In genomic region chr6:52180787-52181558, GRCh38 we compare ENCODE assay signal across 13 cellular contexts. TPM values are rescaled to one million over a fixed set of nuclear protein-coding genes. Genes with fewer than 3 reads are reported as not detected.
DNase-seq lines count a peak whose midpoint lies in the region; ATAC-seq and TF ChIP-seq lines count a peak whose summit lies in the region.
"Had no signal": no experiment of that assay in that cellular context is flagged by ENCODE, and none has a peak within 500 bp of the region (broad histone marks: within the 10 kb centered on the region; RNA-seq: fewer than 3 reads in every experiment).

No MANE protein-coding gene starts in this region.

- no peak overlapping the region for H3K9ac ChIP-seq in H9 (ENCODE audit: extremely low read depth, insufficient read length, low read length)

- H3K36me3 Mint-ChIP-seq in Calu3 (ENCODE audit: insufficient read depth, unreplicated experiment) (no peaks in the 10 kb centered on the region), H9 (ENCODE audit: insufficient read depth in 1 of 3, low read depth in 3 of 3) (no peaks in the 10 kb centered on the region; a peak in 1 of 7 replicates)

- H3K4me3 ChIP-seq in GM12865 (ENCODE audit: low read depth, low read length) (no peak overlapping the region), tibial artery (no peak overlapping the region)
- H3K4me3 ChIP-seq: cardiac muscle cell, K562, SJCRH30 had no signal

- no peaks in the 10 kb centered on the region for H3K79me2 ChIP-seq in H9 (ENCODE audit: insufficient read depth, low read length)

- no peak overlapping the region for H2BK12ac ChIP-seq in H9 (ENCODE audit: insufficient read length, low read depth, low read length)

- H2BK20ac ChIP-seq in H9 (ENCODE audit: low read depth, low read length, poor library complexity, severe bottlenecking) = no peak overlapping the region

- no peaks in the 10 kb centered on the region for H4K20me1 ChIP-seq in H9 (ENCODE audit: control insufficient read depth, insufficient read depth, insufficient read length)

- H2AFZ ChIP-seq in H9 (ENCODE audit: low read length) = no peak overlapping the region

- WGBS in H9 (ENCODE audit: extremely low coverage, insufficient read length, low lambda C conversion rate) = no CpG with 5 or more reads among the region's 5 CpGs

- H3K23ac ChIP-seq in H9 (ENCODE audit: insufficient read length, low read depth, low read length) = no peak overlapping the region

- ATAC-seq in GM19328 (IDR thresholded peaks at IDR 0.05; ENCODE audit: unreplicated experiment) (peak; percentile 64), HG02642 (IDR thresholded peaks at IDR 0.05; ENCODE audit: poor library complexity, unreplicated experiment) (peak; percentile 72), HG03457 (IDR thresholded peaks at IDR 0.05; ENCODE audit: unreplicated experiment) (peak; percentile 52)
- ATAC-seq: K562 had no signal

- no peak overlapping the region for H4K8ac ChIP-seq in H9 (replicated peaks; ENCODE audit: insufficient read length, low read depth, low read length)

- no peak overlapping the region for H3K27ac ChIP-seq in H9 (ENCODE audit: insufficient read length, low read depth, low read length)
- no peak overlapping the region for H3K27ac ChIP-seq in tibial artery
- H3K27ac ChIP-seq: cardiac muscle cell, SJCRH30 had no signal

- no peak overlapping the region for H2BK15ac ChIP-seq in H9 (ENCODE audit: low read depth, low read length)

- H3K9me3 ChIP-seq in H9 (ENCODE audit: control insufficient read depth, low read depth, low read length) (no peaks in the 10 kb centered on the region), tibial artery (no peaks in the 10 kb centered on the region)
- H3K9me3 ChIP-seq: SJCRH30 had no signal

- H3K4me1 ChIP-seq in H9 (ENCODE audit: insufficient read depth, low read length) (peaks cover 9% of the 10 kb centered on the region; the same call in 1 of the 2 replicates), tibial artery (no peaks in the 10 kb centered on the region)

- H3K27me3 ChIP-seq in H9 (ENCODE audit: insufficient read depth, low read length) (no peaks in the 10 kb centered on the region), tibial artery (no peaks in the 10 kb centered on the region)
- H3K27me3 ChIP-seq: SJCRH30 had no signal

- H3K4me2 ChIP-seq in H9 (ENCODE audit: insufficient read depth, insufficient read length, low read length) = no peak overlapping the region

- no peak for TF ChIP-seq CTCF in GM12865 (IDR thresholded peaks at IDR 0.05; ENCODE audit: insufficient read depth, low read depth, low read length, missing control alignments)
- no peak for TF ChIP-seq CTCF in Calu3 (IDR thresholded peaks at IDR 0.05; ENCODE audit: unreplicated experiment)
- TF ChIP-seq CTCF in H9 (conservative IDR thresholded peaks at IDR 0.05) = no peak
- TF ChIP-seq CTCF in tibial artery (IDR thresholded peaks at IDR 0.05) = no peak

- no peak overlapping the region for H2AK5ac ChIP-seq in H9 (ENCODE audit: insufficient read length, low read length)

- no peaks in the 10 kb centered on the region for H3K23me2 ChIP-seq in H9 (ENCODE audit: insufficient read length, low read depth, low read length, poor library complexity, severe bottlenecking)

- H3K4ac ChIP-seq in H9 (ENCODE audit: low read depth, low read length) = no peak overlapping the region

- no peak overlapping the region for H4K91ac ChIP-seq in H9 (ENCODE audit: insufficient read length, low read depth, low read length)

- H3K9me3 Mint-ChIP-seq in Calu3 (ENCODE audit: low read depth, unreplicated experiment) (no peaks in the 10 kb centered on the region), H9 (no peaks in the 10 kb centered on the region)

- H3K27me3 Mint-ChIP-seq in Calu3 (ENCODE audit: unreplicated experiment) = peaks cover 36% of the 10 kb centered on the region
- H3K27me3 Mint-ChIP-seq in H9 (ENCODE audit: low read depth) = no peaks in the 10 kb centered on the region

- H3K27ac Mint-ChIP-seq in Calu3 (ENCODE audit: unreplicated experiment) = no peak overlapping the region
- H3K27ac Mint-ChIP-seq in H9 = no peak overlapping the region

- no peaks in the 10 kb centered on the region for H3K4me1 Mint-ChIP-seq in Calu3 (ENCODE audit: low read depth, unreplicated experiment)
- peaks cover 11 to 18% of the 10 kb centered on the region in 2 experiments for H3K4me1 Mint-ChIP-seq in H9

- H3T11ph ChIP-seq in H9 (ENCODE audit: low read length) = no peak overlapping the region

- DNase-seq in GM12865 (ENCODE audit: low read depth) (peak; percentile 80), Calu3 (no peak), H9 (no peak), tibial artery (no peak), GM03348 (ENCODE audit: low spot score) (no peak)
- DNase-seq: H7, NCI-H446 had no signal

- CTCF ChIA-PET in Calu3 (lab: Charles Lee) = interaction anchor here (0.9 kb wide), 1 partner anchor 54 kb away, joined by 6 read pairs; no protein-coding TSS in a partner anchor

- intact Hi-C loops in Calu3 (cut with micrococcal nuclease; ENCODE audit: unreplicated experiment) = no loop called here
- intact Hi-C loops in tibial artery (cut with DNase I; ENCODE audit: low total_unique reads) = no loop called here

- H3K36me3 ChIP-seq in tibial artery = no peaks in the 10 kb centered on the region
- H3K36me3 ChIP-seq: cardiac muscle cell, SJCRH30 had no signal

- no peak overlapping the region for H4K5ac ChIP-seq in H9 (ENCODE audit: insufficient read length, low read depth, low read length)

- H3K4me3 Mint-ChIP-seq in Calu3 (ENCODE audit: low read depth, unreplicated experiment) = no peak overlapping the region
- H3K4me3 Mint-ChIP-seq in H9 = no peak overlapping the region

- no peak overlapping the region for H2BK5ac ChIP-seq in H9 (ENCODE audit: insufficient read length, low read length)

- H3K14ac ChIP-seq in H9 (ENCODE audit: insufficient read depth, low read length) = no peak overlapping the region

- H3K56ac ChIP-seq in H9 (ENCODE audit: insufficient read length, low read depth, low read length) = no peak overlapping the region

- no peak overlapping the region for H3K18ac ChIP-seq in H9 (ENCODE audit: insufficient read length, low read depth, low read length)

- H3K79me1 ChIP-seq in H9 (ENCODE audit: insufficient read depth, low read depth, low read length, poor library complexity, severe bottlenecking) = no peaks in the 10 kb centered on the region

- H2BK120ac ChIP-seq in H9 (ENCODE audit: low read depth, low read length, poor library complexity, severe bottlenecking) = no peak overlapping the region

- BruUV-seq in Calu3 (replicated peaks; lab: Mats Ljungman, UMichigan) = no TSS peak

RNA-seq across cellular contexts. Expression of gene IL17A, which starts 5.2 kb away (rescaled TPM):
- not detected in 2 replicates for total RNA-seq in Calu3 (2022)
- not detected in 2 replicates for total RNA-seq in H9 (2021)
- total RNA-seq: cardiac muscle cell, K562, SJCRH30 had no signal
